Comparison of ENCODE assay signal across 7 cellular contexts in the genomic region with DNA sequence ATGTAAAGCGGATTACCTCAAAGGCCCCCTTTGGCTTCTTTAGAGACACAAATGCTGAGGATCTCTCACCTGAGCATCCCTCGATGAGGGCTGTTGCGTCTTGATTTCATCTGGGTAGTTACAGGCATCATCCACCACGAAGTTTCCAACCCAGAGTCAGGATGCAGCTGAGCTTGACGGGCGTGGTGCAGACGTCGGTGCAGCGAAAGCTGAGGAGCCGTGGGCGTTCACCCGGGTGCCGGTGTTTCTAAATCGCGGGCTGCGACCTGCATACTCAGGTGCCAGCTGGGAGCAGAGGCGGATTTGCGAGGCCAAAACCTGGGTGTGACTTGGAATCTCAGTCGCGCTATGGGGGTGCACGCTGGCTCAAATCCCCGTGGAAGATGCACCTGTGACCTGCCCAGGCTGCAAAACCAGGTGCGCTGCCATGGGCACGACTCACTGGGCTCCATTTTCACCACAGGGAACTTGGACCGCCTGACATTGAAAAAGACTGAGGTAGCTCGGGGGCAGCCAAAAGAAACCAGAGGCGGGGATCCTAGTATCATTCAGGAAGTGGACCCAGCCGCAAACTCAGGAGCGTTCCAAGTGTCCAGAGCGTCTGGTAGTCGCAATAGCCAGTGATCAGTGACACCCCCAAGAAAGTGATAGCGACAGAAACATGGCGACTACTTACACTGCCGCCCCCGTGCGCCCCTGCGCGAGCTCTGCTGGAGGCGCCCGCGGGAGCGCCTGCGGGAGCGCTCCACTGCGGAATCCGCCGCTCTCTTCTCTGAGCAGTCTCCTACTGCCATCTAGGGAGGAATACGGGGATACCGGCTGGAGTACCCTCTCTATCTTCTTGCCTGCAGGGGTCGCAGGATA. TPM values are rescaled to one million over a fixed set of nuclear protein-coding genes. Genes with fewer than 3 reads are reported as not detected.
DNase-seq lines count a peak whose midpoint lies in the region; FAIRE-seq and TF ChIP-seq lines count a peak whose summit lies in the region.

No MANE protein-coding gene starts in this region.

- H3K9ac ChIP-seq in kidney (ENCODE audit: low read length in 2 of 2), result no peak overlapping the region

- DNase-seq in NCI-H1105 treated with DMSO at 0.1 percent for 48 hours (lab: John Stamatoyannopoulos, UW), result peak; percentile 94
- DNase-seq in SJSA1 (ENCODE audit: low read depth in 1 of 2, low spot score in 2 of 2), result peak; percentile 84 to 88
- peak; percentile 31 for DNase-seq in cerebellum (ENCODE audit: low spot score)
- DNase-seq in kidney, result peak; percentile 66
- peak; percentile 34 for DNase-seq in stimulated activated CD4-positive, alpha-beta T cell treated with anti-CD3 and anti-CD28 coated beads, Interleukin-4, amount 100 ng/mL, for 24 hours
- DNase-seq in NK-92 treated with Interleukin-12 subunit alpha and Interleukin-12 subunit beta, amount 100 ng/mL, for 24 hours (lab: John Stamatoyannopoulos, UW), result no peak

- FAIRE-seq in kidney (lab: Jason Lieb, UNC), result no peak

- no peaks in the 10 kb centered on the region for H3K36me3 ChIP-seq in SJSA1
- H3K36me3 ChIP-seq in kidney (ENCODE audit: control insufficient read depth in 1 of 2, insufficient read depth in 2 of 2, low read length in 2 of 2), result no peaks in the 10 kb centered on the region

- H3K27ac ChIP-seq in SJSA1 (no peak overlapping the region), kidney (ENCODE audit: low read depth in 2 of 2, low read length in 2 of 2) (no peak overlapping the region)

- H3K9me3 ChIP-seq in SJSA1 (replicated peaks) (no peaks in the 10 kb centered on the region), kidney (ENCODE audit: control insufficient read depth in 1 of 2, low read length in 2 of 2) (no peaks in the 10 kb centered on the region)

- H3K27me3 ChIP-seq in SJSA1 (replicated peaks), result peaks cover 21% of the 10 kb centered on the region

- H3K4me1 ChIP-seq in SJSA1 (replicated peaks) (peaks cover 33% of the 10 kb centered on the region), kidney (ENCODE audit: control insufficient read depth in 1 of 2, insufficient read depth in 1 of 2, low read depth in 1 of 2, low read length in 2 of 2) (peaks cover 0 to 3% of the 10 kb centered on the region in 2 donors)

- intact Hi-C loops in kidney (cut with DNase I), result loop anchor here (5.0 kb wide), 1 partner anchor 110 kb away; no protein-coding TSS in a partner anchor

- H3K4me3 ChIP-seq in SJSA1 (peak overlapping the region; percentile 20), kidney (ENCODE audit: low read length in 2 of 2) (no peak overlapping the region)

- TF ChIP-seq CTCF in GM12872 (IDR thresholded peaks at IDR 0.05; ENCODE audit: insufficient read depth, low read depth, low read length) (peak; percentile 69), kidney (IDR thresholded peaks at IDR 0.05; ENCODE audit: borderline replicate concordance, extremely low read depth, insufficient read depth) (peak; percentile 71)

RNA-seq across cellular contexts. Expression of gene IGFL4, which starts 36.4 kb away (rescaled TPM):
- total RNA-seq in SJSA1 (2014; rRNA removed; shearing (Covaris generic)), result not detected in 2 replicates
- total RNA-seq in cerebellum, result 1.5 TPM
- not detected for total RNA-seq in kidney
- polyA plus RNA-seq in kidney (ENCODE audit: insufficient read depth, low read depth, low replicate concordance), result not detected

RNA-seq across cellular contexts. Expression of gene IGFL3, which starts 47.3 kb away (rescaled TPM):
- not detected in 2 replicates for total RNA-seq in SJSA1 (2014; rRNA removed; shearing (Covaris generic))
- total RNA-seq in cerebellum, result not detected
- total RNA-seq in kidney, result not detected
- not detected for polyA plus RNA-seq in kidney (ENCODE audit: insufficient read depth, low read depth, low replicate concordance)

RNA-seq across cellular contexts. Expression of gene PGLYRP1, which starts 54.3 kb away (rescaled TPM):
- not detected in 2 replicates for total RNA-seq in SJSA1 (2014; rRNA removed; shearing (Covaris generic))
- total RNA-seq in cerebellum, result not detected
- total RNA-seq in kidney, result not detected
- not detected for polyA plus RNA-seq in kidney (ENCODE audit: insufficient read depth, low read depth, low replicate concordance)
